8 cellular contexts compared by ENCODE assay signal in the genomic region with DNA sequence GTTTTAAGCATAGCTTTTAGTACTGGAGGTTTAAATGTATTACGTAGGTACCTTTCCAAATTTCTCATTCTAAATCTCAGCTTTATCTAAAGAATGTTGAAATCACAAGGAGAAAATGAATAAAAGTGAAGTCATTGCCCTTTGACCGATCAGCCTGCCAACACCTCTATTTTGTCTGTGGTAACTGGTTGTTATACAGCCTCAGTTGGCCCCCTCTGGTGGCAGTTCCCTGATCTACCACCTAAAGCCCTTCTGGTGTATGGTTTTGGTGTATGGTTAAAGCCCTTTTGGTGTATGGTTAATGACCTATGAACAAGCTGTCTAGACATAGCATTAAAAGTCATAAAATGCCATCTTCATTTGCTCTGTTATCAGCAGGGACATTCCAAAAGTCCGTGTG.
DNase-seq lines count a peak whose midpoint lies in the region; ATAC-seq, FAIRE-seq and TF ChIP-seq lines count a peak whose summit lies in the region.

No MANE protein-coding gene starts in this region.

- TF ChIP-seq CTCF in DND-41 (IDR thresholded peaks at IDR 0.05; ENCODE audit: borderline replicate concordance, extremely low read depth, low read length, poor library complexity, severe bottlenecking): peak; percentile 50
- peak; percentile 50 for TF ChIP-seq CTCF in fibroblast of the aortic adventitia (IDR thresholded peaks at IDR 0.05; ENCODE audit: insufficient read depth, low read length)
- peak in 2 of 4 experiments; percentile 20 to 38 for TF ChIP-seq CTCF in prostate gland (IDR thresholded peaks at IDR 0.05)

- no peak overlapping the region for H3K9ac ChIP-seq in DND-41 (ENCODE audit: low read depth, low read length)
- no peak overlapping the region for H3K9ac ChIP-seq in NT2/D1 (ENCODE audit: insufficient read length, low read depth)

- no peaks in the 10 kb centered on the region for H3K36me3 ChIP-seq in DND-41 (ENCODE audit: insufficient read depth, low read length)
- H3K36me3 ChIP-seq in NT2/D1 (ENCODE audit: insufficient read depth, insufficient read length, low read length): no peaks in the 10 kb centered on the region
- no peaks in the 10 kb centered on the region for H3K36me3 ChIP-seq in prostate gland

- H3K9me3 ChIP-seq in DND-41 (ENCODE audit: insufficient read depth, low read length, severe bottlenecking) (no peaks in the 10 kb centered on the region), NT2/D1 (ENCODE audit: insufficient read depth, low read length) (no peaks in the 10 kb centered on the region), prostate gland (no peaks in the 10 kb centered on the region)

- no peak overlapping the region for H2AFZ ChIP-seq in DND-41 (ENCODE audit: low read depth, low read length)

- H4K20me1 ChIP-seq in DND-41 (ENCODE audit: insufficient read depth, low read length): no peaks in the 10 kb centered on the region

- no peak overlapping the region for H3K27ac ChIP-seq in DND-41 (ENCODE audit: low read length)
- H3K27ac ChIP-seq in prostate gland: peak overlapping the region; percentile 54 to 67

- DNase-seq in DND-41: peak; percentile 23
- peak; percentile 42 for DNase-seq in NT2/D1 (ENCODE audit: low read depth, low spot score)
- peak; percentile 27 for DNase-seq in fibroblast of the aortic adventitia (ENCODE audit: low read depth)
- no peak for DNase-seq in prostate gland (ENCODE audit: low spot score)
- no peak for DNase-seq in CD1c-positive myeloid dendritic cell (ENCODE audit: extremely low spot score)
- DNase-seq in frontal cortex (ENCODE audit: low spot score in 2 of 2): no peak

- ATAC-seq in DND-41 (ENCODE audit: insufficient read depth, low read depth) (peak; percentile 61; the same call in 1 of the 3 replicates), GM19035 (IDR thresholded peaks at IDR 0.05; ENCODE audit: unreplicated experiment) (peak; percentile 89), HG03442 (IDR thresholded peaks at IDR 0.05; ENCODE audit: unreplicated experiment) (peak; percentile 98)

- WGBS in prostate gland: 58% methylated on average over 3 of the region's 3 CpGs

- H3K4me3 ChIP-seq in DND-41 (ENCODE audit: low read depth in 1 of 2, low read length in 2 of 2) (no peak overlapping the region), NT2/D1 (ENCODE audit: insufficient read length, low read depth) (no peak overlapping the region), fibroblast of the aortic adventitia (ENCODE audit: low read depth, low read length) (no peak overlapping the region), prostate gland (no peak overlapping the region)

- no peaks in the 10 kb centered on the region for H3K79me2 ChIP-seq in DND-41 (ENCODE audit: insufficient read depth, low read length)

- intact Hi-C loops in prostate gland (cut with DNase I): loop anchor here (10.0 kb wide), 1 partner anchor 252 kb away; no protein-coding TSS in a partner anchor

- H3K27me3 ChIP-seq in DND-41 (ENCODE audit: insufficient read depth, low read length, poor library complexity): no peaks in the 10 kb centered on the region
- H3K27me3 ChIP-seq in NT2/D1 (ENCODE audit: insufficient read depth, insufficient read length): no peaks in the 10 kb centered on the region
- no peaks in the 10 kb centered on the region for H3K27me3 ChIP-seq in prostate gland (replicated peaks; ENCODE audit: insufficient read depth)

- FAIRE-seq in frontal cortex (lab: Jason Lieb, UNC): no peak

- no peak overlapping the region for H3K4me2 ChIP-seq in DND-41 (ENCODE audit: insufficient read depth, low read length)

- TF ChIP-seq POLR2A in prostate gland (IDR thresholded peaks at IDR 0.05): no peak

- H3K4me1 ChIP-seq in DND-41 (ENCODE audit: insufficient read depth, low read length) (no peaks in the 10 kb centered on the region), NT2/D1 (ENCODE audit: insufficient read depth, insufficient read length) (no peaks in the 10 kb centered on the region), prostate gland (replicated peaks) (no peaks in the 10 kb centered on the region)

Comparison
In these comparisons a context has a peak if more than half of its experiments do, and no peak if none do; other contexts are left out.
1. DNase-seq: peak in DND-41 (single experiment), NT2/D1 (single experiment) and fibroblast of the aortic adventitia (single experiment); none in prostate gland (single experiment), CD1c-positive myeloid dendritic cell (single experiment) and frontal cortex (0 of 2).
2. Peak in every context shown above with its lines, with median percentiles within 50 percentile points of each other: ATAC-seq.